In the genomic region with DNA sequence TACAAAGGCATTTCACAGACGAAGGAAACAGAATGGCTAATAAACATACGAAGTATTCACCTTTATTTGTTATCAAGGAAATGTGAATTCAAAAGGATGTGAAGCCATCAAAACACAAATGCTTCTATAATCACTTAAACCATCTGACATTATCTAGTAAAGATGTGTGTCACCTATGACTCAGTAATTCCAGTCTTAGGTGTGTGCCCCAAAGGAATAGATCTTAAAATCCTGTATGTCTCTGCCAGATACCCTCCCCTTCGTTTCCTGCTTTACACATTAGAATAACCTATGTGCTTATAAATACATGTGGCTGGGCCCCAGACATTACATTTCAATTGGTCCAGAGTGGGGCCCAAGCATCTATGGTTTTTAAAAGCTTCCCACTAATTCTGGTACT, we compare ENCODE assay signal across 12 cellular contexts. TPM values are rescaled to one million over a fixed set of nuclear protein-coding genes. Genes with fewer than 3 reads are reported as not detected.
A peak's percentile ranks its signal among the peaks of the same experiment; 100 is the strongest.
DNase-seq lines count a peak whose midpoint lies in the region; ATAC-seq and TF ChIP-seq lines count a peak whose summit lies in the region.
"Had no signal": no experiment of that assay in that cellular context is flagged by ENCODE, and none has a peak within 500 bp of the region (broad histone marks: within the 10 kb centered on the region; RNA-seq: fewer than 3 reads in every experiment).

No MANE protein-coding gene starts in this region.

- H3K4me1 ChIP-seq in adipocyte (ENCODE audit: control insufficient read depth, insufficient read depth, low read length) (peaks cover 9% of the 10 kb centered on the region), neural progenitor cell (no peaks in the 10 kb centered on the region), BE2C (peaks cover 25% of the 10 kb centered on the region)

- CTCF ChIA-PET in activated CD8-positive, alpha-beta memory T cell treated with anti-CD3 and anti-CD28 coated beads, Interleukin-2, amount 10 ng/mL, durations not matched to agents 7 days and 5 days (lab: Charles Lee) = no interaction called here

- no peaks in the 10 kb centered on the region for H4K20me1 ChIP-seq in neural progenitor cell (ENCODE audit: low read depth)

- H3K36me3 Mint-ChIP-seq in activated CD8-positive, alpha-beta memory T cell treated with anti-CD3 and anti-CD28 coated beads, Interleukin-2, amount 10 ng/mL, durations not matched to agents 7 days and 5 days = peaks cover 26% of the 10 kb centered on the region
- peaks cover 11% of the 10 kb centered on the region for H3K36me3 Mint-ChIP-seq in neural progenitor cell

- H3F3A ChIP-seq in neural progenitor cell (ENCODE audit: low read depth) = no peaks in the 10 kb centered on the region

- H3K4me1 Mint-ChIP-seq in activated CD8-positive, alpha-beta memory T cell treated with anti-CD3 and anti-CD28 coated beads, Interleukin-2, amount 10 ng/mL, durations not matched to agents 7 days and 5 days = peaks cover 9% of the 10 kb centered on the region
- no peaks in the 10 kb centered on the region for H3K4me1 Mint-ChIP-seq in neural progenitor cell

- TF ChIP-seq CTCF in neural progenitor cell (IDR thresholded peaks at IDR 0.05) (no peak), BE2C (IDR thresholded peaks at IDR 0.05; ENCODE audit: low read depth, low read length) (no peak)

- DNase-seq in activated CD8-positive, alpha-beta memory T cell treated with anti-CD3 and anti-CD28 coated beads, Interleukin-2, amount 10 ng/mL, durations not matched to agents 7 days and 5 days = no peak
- no peak for DNase-seq in activated CD8-positive, alpha-beta memory T cell treated with anti-CD3 and anti-CD28 coated beads, Interleukin-2, amount 50 U/mL, for 48 hours
- DNase-seq in LHCN-M2 (ENCODE audit: low read depth) (peak; percentile 16), adipocyte (ENCODE audit: low read depth) (peak; percentile 27), renal cortical epithelial cell (ENCODE audit: low read depth) (peak; percentile 21), neural progenitor cell (ENCODE audit: low spot score) (no peak), BE2C (no peak), NCI-H146 treated with DMSO at 0.1 percent for 48 hours (lab: John Stamatoyannopoulos, UW; ENCODE audit: unreplicated experiment) (no peak)
- DNase-seq: activated CD4-positive, alpha-beta T cell treated with anti-CD3 and anti-CD28 coated beads for 1 hour; hypothalamus; NCI-H1105 treated with DMSO at 0.1 percent for 48 hours; NCI-H524 treated with DMSO at 0.1 percent for 48 hours had no signal

- H3K36me3 ChIP-seq in adipocyte (ENCODE audit: control insufficient read depth, insufficient read depth, low read length, severe bottlenecking) (peaks cover 34% of the 10 kb centered on the region), neural progenitor cell (no peaks in the 10 kb centered on the region), BE2C (no peaks in the 10 kb centered on the region)

- H3K4me3 ChIP-seq in adipocyte (ENCODE audit: low read length) (no peak overlapping the region), neural progenitor cell (no peak overlapping the region), BE2C (ENCODE audit: low read depth, low read length) (no peak overlapping the region)

- H3K9me3 ChIP-seq in adipocyte (ENCODE audit: control insufficient read depth, low read length) = no peaks in the 10 kb centered on the region
- H3K9me3 ChIP-seq in neural progenitor cell (ENCODE audit: low read depth) = no peaks in the 10 kb centered on the region
- H3K9me3 ChIP-seq in BE2C = no peaks in the 10 kb centered on the region

- no peak overlapping the region for H3K27ac ChIP-seq in neural progenitor cell

- H3K4me3 Mint-ChIP-seq in activated CD8-positive, alpha-beta memory T cell treated with anti-CD3 and anti-CD28 coated beads, Interleukin-2, amount 10 ng/mL, durations not matched to agents 7 days and 5 days = no peak overlapping the region
- no peak overlapping the region for H3K4me3 Mint-ChIP-seq in neural progenitor cell

- H3K9ac ChIP-seq in adipocyte (ENCODE audit: low read length) (no peak overlapping the region), neural progenitor cell (no peak overlapping the region)

- no peak overlapping the region for H3K27ac Mint-ChIP-seq in activated CD8-positive, alpha-beta memory T cell treated with anti-CD3 and anti-CD28 coated beads, Interleukin-2, amount 10 ng/mL, durations not matched to agents 7 days and 5 days
- no peak overlapping the region for H3K27ac Mint-ChIP-seq in neural progenitor cell

- no peaks in the 10 kb centered on the region for H3K27me3 Mint-ChIP-seq in activated CD8-positive, alpha-beta memory T cell treated with anti-CD3 and anti-CD28 coated beads, Interleukin-2, amount 10 ng/mL, durations not matched to agents 7 days and 5 days
- no peaks in the 10 kb centered on the region for H3K27me3 Mint-ChIP-seq in neural progenitor cell (ENCODE audit: insufficient read depth, low read depth)

- H2AFZ ChIP-seq in neural progenitor cell (replicated peaks) = no peak overlapping the region

- peak; percentile 30 for ATAC-seq in activated CD8-positive, alpha-beta memory T cell treated with anti-CD3 and anti-CD28 coated beads, Interleukin-2, amount 10 ng/mL, durations not matched to agents 7 days and 5 days

- no peaks in the 10 kb centered on the region for H3K9me3 Mint-ChIP-seq in activated CD8-positive, alpha-beta memory T cell treated with anti-CD3 and anti-CD28 coated beads, Interleukin-2, amount 10 ng/mL, durations not matched to agents 7 days and 5 days (ENCODE audit: low read depth)
- H3K9me3 Mint-ChIP-seq in neural progenitor cell = no peaks in the 10 kb centered on the region

- no peaks in the 10 kb centered on the region for H3K27me3 ChIP-seq in adipocyte (replicated peaks; ENCODE audit: control insufficient read depth, insufficient read depth, low read length)
- H3K27me3 ChIP-seq in neural progenitor cell = no peaks in the 10 kb centered on the region
- no peaks in the 10 kb centered on the region for H3K27me3 ChIP-seq in BE2C

- no peaks in the 10 kb centered on the region for H3K79me2 ChIP-seq in neural progenitor cell (ENCODE audit: low read depth)

- H3K4me2 ChIP-seq in neural progenitor cell = no peak overlapping the region

RNA-seq across cellular contexts. Expression of a gene that starts 41.7 kb away (rescaled TPM):
- 10 to 100 TPM; 15.7 to 15.8 TPM for total RNA-seq in activated CD8-positive, alpha-beta memory T cell treated with anti-CD3 and anti-CD28 coated beads, Interleukin-2, amount 10 ng/mL, durations not matched to agents 7 days and 5 days
- total RNA-seq in LHCN-M2 (2014; rRNA removed) (9.0 and 10.8 TPM in 2 replicates), renal cortical epithelial cell (5.4 and 8.9 TPM in 2 replicates), neural progenitor cell (ENCODE audit: low replicate concordance) (25.8 and 40.4 TPM in 2 replicates)
- 1.5 TPM for polyA plus RNA-seq in LHCN-M2 (2012)
- polyA plus RNA-seq in BE2C (2012; ENCODE audit: insufficient read depth, insufficient read length, low read depth) = 2.5 TPM

RNA-seq across cellular contexts. Expression of a gene that starts 53.6 kb away (rescaled TPM):
- 10 to 100 TPM; 24.2 to 26.9 TPM for total RNA-seq in activated CD8-positive, alpha-beta memory T cell treated with anti-CD3 and anti-CD28 coated beads, Interleukin-2, amount 10 ng/mL, durations not matched to agents 7 days and 5 days
- total RNA-seq in LHCN-M2 (2014; rRNA removed) (44.4 and 51.2 TPM in 2 replicates), renal cortical epithelial cell (50.9 and 62.6 TPM in 2 replicates), neural progenitor cell (ENCODE audit: low replicate concordance) (39.0 and 52.0 TPM in 2 replicates)
- polyA plus RNA-seq in LHCN-M2 (2012) = 17.2 TPM
- 12.8 TPM for polyA plus RNA-seq in BE2C (2012; ENCODE audit: insufficient read depth, insufficient read length, low read depth)

Comparison
In these comparisons a context has a peak if more than half of its experiments do, and no peak if none do; other contexts are left out.
1. DNase-seq: peak in LHCN-M2 (single experiment), adipocyte (single experiment) and renal cortical epithelial cell (single experiment); none in activated CD8-positive, alpha-beta memory T cell treated with anti-CD3 and anti-CD28 coated beads, Interleukin-2, amount 10 ng/mL, durations not matched to agents 7 days and 5 days (single experiment), activated CD8-positive, alpha-beta memory T cell treated with anti-CD3 and anti-CD28 coated beads, Interleukin-2, amount 50 U/mL, for 48 hours (single experiment), neural progenitor cell (single experiment), BE2C (single experiment) and NCI-H146 treated with DMSO at 0.1 percent for 48 hours (single experiment).